1 cellular context compared by ENCODE assay signal in the genomic region with DNA sequence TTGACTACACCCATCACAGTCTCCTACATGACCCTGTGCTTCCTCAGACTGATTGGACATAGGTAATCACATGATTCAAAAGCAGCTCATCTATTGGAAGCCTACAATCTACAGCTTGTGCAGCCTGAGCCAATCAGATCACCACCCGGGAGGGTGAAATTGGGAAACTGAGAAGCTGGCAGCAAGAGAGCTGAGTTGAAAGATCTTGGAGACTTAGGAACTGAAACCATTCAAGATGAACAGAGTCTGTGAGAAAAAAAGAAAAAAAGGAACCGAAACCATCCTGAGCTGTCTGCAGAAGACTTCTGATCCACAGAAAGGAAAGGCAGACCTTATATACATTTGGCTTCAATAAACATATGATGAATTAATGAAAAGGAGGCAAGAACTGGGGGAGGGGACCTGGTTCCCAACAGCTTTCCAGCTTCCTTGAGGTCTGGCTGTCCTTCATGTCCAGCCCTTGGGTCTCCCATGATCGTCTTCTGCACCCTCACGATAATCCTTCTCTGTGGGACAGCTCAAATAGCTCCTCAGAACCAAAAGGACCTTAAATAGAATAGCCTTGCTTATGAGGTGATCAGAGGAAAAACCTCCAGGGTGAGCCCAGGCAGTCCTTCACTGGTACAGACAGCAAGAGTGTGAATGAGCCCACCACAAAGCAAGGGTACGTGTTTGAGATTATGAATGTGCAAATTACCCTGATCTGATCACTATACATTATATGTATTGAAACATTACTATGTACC.
TF ChIP-seq lines count a peak whose summit lies in the region.

No MANE protein-coding gene starts in this region.

TF ChIP-seq in GM12878, 131 proteins besides CTCF, POLR2A, EP300 and RAD21 (continued from another document):
- TF ChIP-seq, protein P1, sequence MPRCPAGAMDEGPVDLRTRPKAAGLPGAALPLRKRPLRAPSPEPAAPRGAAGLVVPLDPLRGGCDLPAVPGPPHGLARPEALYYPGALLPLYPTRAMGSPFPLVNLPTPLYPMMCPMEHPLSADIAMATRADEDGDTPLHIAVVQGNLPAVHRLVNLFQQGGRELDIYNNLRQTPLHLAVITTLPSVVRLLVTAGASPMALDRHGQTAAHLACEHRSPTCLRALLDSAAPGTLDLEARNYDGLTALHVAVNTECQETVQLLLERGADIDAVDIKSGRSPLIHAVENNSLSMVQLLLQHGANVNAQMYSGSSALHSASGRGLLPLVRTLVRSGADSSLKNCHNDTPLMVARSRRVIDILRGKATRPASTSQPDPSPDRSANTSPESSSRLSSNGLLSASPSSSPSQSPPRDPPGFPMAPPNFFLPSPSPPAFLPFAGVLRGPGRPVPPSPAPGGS (IDR thresholded peaks at IDR 0.05; ENCODE audit: borderline replicate concordance, insufficient read depth, low read depth, low read length, poor library complexity, severe bottlenecking), result no peak
- TF ChIP-seq HDAC2 (IDR thresholded peaks at IDR 0.05) (no peak), RELA (IDR thresholded peaks at IDR 0.05; ENCODE audit: borderline replicate concordance, partially characterized antibody) (no peak), RUNX3 (IDR thresholded peaks at IDR 0.05; ENCODE audit: low read length) (peak; percentile 15; the same call in 1 of the 2 replicates), SP1 (IDR thresholded peaks at IDR 0.05; ENCODE audit: low read depth, low read length) (peak; percentile 44), IKZF2 (IDR thresholded peaks at IDR 0.05) (peak; percentile 87 to 90), POU2F2 (IDR thresholded peaks at IDR 0.05; ENCODE audit: borderline replicate concordance, low read depth, low read length) (peak; percentile 15; the same call in 1 of the 3 replicates), SRF (IDR thresholded peaks at IDR 0.05; ENCODE audit: low read depth in 2 of 2, low read length in 2 of 2) (0 out of 4 replicates have a peak, but pooled peaks of 1 of the 2 experiments have one; percentile 20)
TF ChIP-seq in GM12878: peak in this region for 29.
